ENCODE assay signal across 18 cellular contexts in the genomic region with DNA sequence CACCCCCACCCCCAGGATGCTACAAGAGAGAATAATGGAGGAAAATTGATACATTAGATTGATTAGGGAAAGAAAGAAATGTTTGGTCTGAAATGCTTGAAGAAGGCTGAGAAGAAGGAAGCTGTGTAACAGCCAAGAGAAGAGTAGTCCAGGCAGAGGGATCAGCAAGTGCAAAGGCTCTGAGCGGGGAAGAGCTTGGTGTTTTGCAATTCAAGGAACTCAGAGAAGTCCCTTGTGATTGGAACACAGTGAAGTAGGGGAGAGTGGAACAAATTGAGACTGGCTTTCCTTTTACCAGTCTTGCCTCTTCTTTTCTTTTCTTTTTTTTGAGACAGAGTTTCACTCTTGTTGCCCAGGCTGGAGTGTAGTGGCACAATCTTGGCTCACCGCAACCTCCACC.
A peak's percentile ranks its signal among the peaks of the same experiment; 100 is the strongest.
DNase-seq lines count a peak whose midpoint lies in the region; ATAC-seq, FAIRE-seq and TF ChIP-seq lines count a peak whose summit lies in the region.
"Had no signal": no experiment of that assay in that cellular context is flagged by ENCODE, and none has a peak within 500 bp of the region (broad histone marks: within the 10 kb centered on the region; RNA-seq: fewer than 3 reads in every experiment).

No MANE protein-coding gene starts in this region.

- no peak for FAIRE-seq in small intestine (lab: Jason Lieb, UNC)
- FAIRE-seq: bronchial epithelial cell, frontal cortex, GM12891, islet of Langerhans had no signal

- no peak for TF ChIP-seq CTCF in MM.1S (IDR thresholded peaks at IDR 0.05; ENCODE audit: low read length)

- WGBS in small intestine, 3 donors: 77 to 93% (median 85%) methylated on average over 2 of the region's 2 CpGs

- no peaks in the 10 kb centered on the region; the same call in 1 of the 2 replicates for H3K9me2 ChIP-seq in MM.1S (replicated peaks; ENCODE audit: insufficient read depth, low read length)

- DNase-seq in activated naive CD4-positive, alpha-beta T cell treated with anti-CD3 and anti-CD28 coated beads for 36 hours: no peak
- DNase-seq in activated naive CD4-positive, alpha-beta T cell (lab: John Stamatoyannopoulos, UW): no peak
- DNase-seq in MM.1S (no peak), small intestine (peak; percentile 32), NCI-H82 treated with DMSO at 0.1 percent for 48 hours (lab: John Stamatoyannopoulos, UW; ENCODE audit: unreplicated experiment) (no peak), midbrain (lab: John Stamatoyannopoulos, UW) (no peak)
- DNase-seq in activated naive CD8-positive, alpha-beta T cell treated with anti-CD3 and anti-CD28 coated beads, Interleukin-2, amount 50 U/mL, for 24 hours: no peak
- DNase-seq: effector memory CD8-positive, alpha-beta T cell; KBM-7; NCI-H187 treated with DMSO at 0.1 percent for 48 hours; stimulated activated naive CD4-positive, alpha-beta T cell had no signal

- peak overlapping the region; percentile 100 for H3K4me2 ChIP-seq in MM.1S (ENCODE audit: low read depth, low read length)

- H3K4me3 ChIP-seq in MM.1S (ENCODE audit: low read length) (peak overlapping the region; percentile 73), small intestine (ENCODE audit: low read depth in 1 of 2, low read length in 2 of 2) (peak overlapping the region in 1 of 2 donors; percentile 64)
- H3K4me3 ChIP-seq: mucosa of descending colon, SK-N-MC had no signal

- H3K4me1 ChIP-seq in MM.1S (ENCODE audit: low read length): peaks cover 32% of the 10 kb centered on the region
- no peaks in the 10 kb centered on the region for H3K4me1 ChIP-seq in small intestine (ENCODE audit: control insufficient read depth in 2 of 2, insufficient read depth in 1 of 2, low read depth in 1 of 2, low read length in 1 of 2)

- H3K27me3 ChIP-seq in MM.1S (replicated peaks; ENCODE audit: insufficient read depth, low read length) (no peaks in the 10 kb centered on the region), small intestine (ENCODE audit: control insufficient read depth in 2 of 2, insufficient read depth in 2 of 2, low read length in 2 of 2) (no peaks in the 10 kb centered on the region)

- no peaks in the 10 kb centered on the region for H3K9me3 ChIP-seq in MM.1S (replicated peaks; ENCODE audit: insufficient read depth, low read length)
- no peaks in the 10 kb centered on the region for H3K9me3 ChIP-seq in small intestine (ENCODE audit: control insufficient read depth, low read depth)
- H3K9me3 ChIP-seq: mucosa of descending colon had no signal

- no peaks in the 10 kb centered on the region for H3K36me3 Mint-ChIP-seq in activated naive CD4-positive, alpha-beta T cell treated with anti-CD3 and anti-CD28 coated beads for 36 hours (ENCODE audit: low read depth)
- H3K36me3 Mint-ChIP-seq in activated naive CD8-positive, alpha-beta T cell treated with anti-CD3 and anti-CD28 coated beads, Interleukin-2, amount 50 U/mL, for 24 hours (ENCODE audit: low read depth): no peaks in the 10 kb centered on the region

- H2AFZ ChIP-seq in MM.1S (ENCODE audit: low read length): peak overlapping the region; percentile 98

- H3K27ac ChIP-seq in MM.1S (ENCODE audit: low read length) (peak overlapping the region; percentile 92), small intestine (ENCODE audit: low read depth in 1 of 2, low read length in 1 of 2) (peak overlapping the region in 1 of 2 donors; percentile 15)
- H3K27ac ChIP-seq: SK-N-MC had no signal

- H3K4me3 Mint-ChIP-seq in activated naive CD4-positive, alpha-beta T cell treated with anti-CD3 and anti-CD28 coated beads for 36 hours: no peak overlapping the region
- peak overlapping the region; percentile 98 for H3K4me3 Mint-ChIP-seq in activated naive CD8-positive, alpha-beta T cell treated with anti-CD3 and anti-CD28 coated beads, Interleukin-2, amount 50 U/mL, for 24 hours

- H3K4me1 Mint-ChIP-seq in activated naive CD4-positive, alpha-beta T cell treated with anti-CD3 and anti-CD28 coated beads for 36 hours (ENCODE audit: low read depth): peaks cover 16% of the 10 kb centered on the region
- peaks cover 16% of the 10 kb centered on the region for H3K4me1 Mint-ChIP-seq in activated naive CD8-positive, alpha-beta T cell treated with anti-CD3 and anti-CD28 coated beads, Interleukin-2, amount 50 U/mL, for 24 hours

- H4K20me1 ChIP-seq in MM.1S (ENCODE audit: insufficient read depth, low read length): no peaks in the 10 kb centered on the region

- no peaks in the 10 kb centered on the region for H3K79me2 ChIP-seq in MM.1S (ENCODE audit: low read length)

- intact Hi-C loops in activated naive CD4-positive, alpha-beta T cell treated with anti-CD3 and anti-CD28 coated beads for 36 hours (cut with micrococcal nuclease): loop anchor here (5.0 to 10.0 kb wide), 2 partner anchors 210 to 1763 kb away; a partner anchor contains a TSS

- H3K9me3 Mint-ChIP-seq in activated naive CD4-positive, alpha-beta T cell treated with anti-CD3 and anti-CD28 coated beads for 36 hours: no peaks in the 10 kb centered on the region
- H3K9me3 Mint-ChIP-seq in activated naive CD8-positive, alpha-beta T cell treated with anti-CD3 and anti-CD28 coated beads, Interleukin-2, amount 50 U/mL, for 24 hours: peaks cover 4% of the 10 kb centered on the region

- peaks cover 2% of the 10 kb centered on the region for H3K27me3 Mint-ChIP-seq in activated naive CD4-positive, alpha-beta T cell treated with anti-CD3 and anti-CD28 coated beads for 36 hours (ENCODE audit: low read depth)
- peaks cover 2% of the 10 kb centered on the region for H3K27me3 Mint-ChIP-seq in activated naive CD8-positive, alpha-beta T cell treated with anti-CD3 and anti-CD28 coated beads, Interleukin-2, amount 50 U/mL, for 24 hours

- peak overlapping the region; percentile 42 for H3K27ac Mint-ChIP-seq in activated naive CD4-positive, alpha-beta T cell treated with anti-CD3 and anti-CD28 coated beads for 36 hours
- H3K27ac Mint-ChIP-seq in activated naive CD8-positive, alpha-beta T cell treated with anti-CD3 and anti-CD28 coated beads, Interleukin-2, amount 50 U/mL, for 24 hours: no peak overlapping the region

- peak overlapping the region; percentile 81 for H3K9ac ChIP-seq in MM.1S (ENCODE audit: low read length)

- no peaks in the 10 kb centered on the region for H3K36me3 ChIP-seq in MM.1S (replicated peaks; ENCODE audit: insufficient read depth, low read length)
- H3K36me3 ChIP-seq in small intestine (ENCODE audit: control insufficient read depth in 2 of 2, insufficient read depth in 2 of 2, low read length in 2 of 2): no peaks in the 10 kb centered on the region

- no peak for ATAC-seq in activated naive CD8-positive, alpha-beta T cell treated with anti-CD3 and anti-CD28 coated beads, Interleukin-2, amount 50 U/mL, for 24 hours
- ATAC-seq in HG02678 (IDR thresholded peaks at IDR 0.05; ENCODE audit: unreplicated experiment): no peak
- ATAC-seq: effector memory CD8-positive, alpha-beta T cell had no signal

- peaks cover 23% of the 10 kb centered on the region for H3F3A ChIP-seq in MM.1S (ENCODE audit: insufficient read depth, low read length)

- CTCF ChIA-PET in activated naive CD4-positive, alpha-beta T cell treated with anti-CD3 and anti-CD28 coated beads for 36 hours (lab: Charles Lee): no interaction called here
